ENCODE assay signal across 8 cellular contexts in genomic region chr19:10086904-10087256, GRCh38. TPM values are rescaled to one million over a fixed set of nuclear protein-coding genes. Genes with fewer than 3 reads are reported as not detected.
DNase-seq lines count a peak whose midpoint lies in the region; ATAC-seq and TF ChIP-seq lines count a peak whose summit lies in the region.

No MANE protein-coding gene starts in this region.

- WGBS in esophagus, 2 donors, result 6 to 9% methylated on average over 26 of the region's 26 CpGs
- WGBS in ovary, 3 donors, result 3 to 6% (median 5%) methylated on average over 7 to 26 of the region's 26 CpGs

- H3K36me3 ChIP-seq in ES-I3 (ENCODE audit: insufficient read depth, low read length) (no peaks in the 10 kb centered on the region), esophagus (ENCODE audit: control insufficient read depth in 2 of 2, insufficient read depth in 2 of 2, low read length in 1 of 2) (peaks cover 0 to 15% of the 10 kb centered on the region in 2 donors), ovary (no peaks in the 10 kb centered on the region)

- TF ChIP-seq POLR2A in ovary (IDR thresholded peaks at IDR 0.05), result no peak

- intact Hi-C loops in ovary (cut with DNase I), result no loop called here

- no peak for TF ChIP-seq EP300 in ovary (IDR thresholded peaks at IDR 0.05)

- peak overlapping the region; percentile 79 to 89 for H3K4me3 ChIP-seq in esophagus (ENCODE audit: low read depth in 1 of 2, low read length in 2 of 2)
- H3K4me3 ChIP-seq in ovary, result peak overlapping the region; percentile 69

- TF ChIP-seq CTCF in ovary (IDR thresholded peaks at IDR 0.05), result no peak

- peak overlapping the region; percentile 95; the same call in 1 of the 2 replicates for H3K9ac ChIP-seq in ES-I3 (ENCODE audit: low read depth, low read length)

- H3K9me3 ChIP-seq in ES-I3 (ENCODE audit: control insufficient read depth, insufficient read depth, low read length) (no peaks in the 10 kb centered on the region), esophagus (ENCODE audit: control insufficient read depth in 2 of 2, insufficient read depth in 1 of 2, low read depth in 1 of 2, low read length in 1 of 2) (peaks cover 0 to 4% of the 10 kb centered on the region in 2 donors), ovary (no peaks in the 10 kb centered on the region)

- no peak for ATAC-seq in HG02870 (IDR thresholded peaks at IDR 0.05; ENCODE audit: unreplicated experiment)

- H3K4me1 ChIP-seq in ES-I3 (ENCODE audit: insufficient read depth, low read length), result no peaks in the 10 kb centered on the region
- no peaks in the 10 kb centered on the region for H3K4me1 ChIP-seq in esophagus (ENCODE audit: control insufficient read depth in 2 of 2, insufficient read depth in 2 of 2, low read length in 1 of 2)
- H3K4me1 ChIP-seq in ovary (ENCODE audit: insufficient read depth), result peaks cover 1% of the 10 kb centered on the region

- peak overlapping the region; percentile 76 to 83 for H3K27ac ChIP-seq in esophagus (ENCODE audit: low read depth in 2 of 2, low read length in 1 of 2)
- H3K27ac ChIP-seq in ovary, result peak overlapping the region; percentile 74 to 79

- peak; percentile 57 for DNase-seq in activated CD4-positive, alpha-beta T cell treated with anti-CD3 and anti-CD28 coated beads for 48 hours
- DNase-seq in ovary, result peak; percentile 43 to 74 (median 64)
- no peak for DNase-seq in ecto neural progenitor cell (ENCODE audit: low spot score)
- no peak for DNase-seq in SHP77 treated with DMSO at 0.1 percent for 48 hours (lab: John Stamatoyannopoulos, UW)
- no peak for DNase-seq in kidney tubule cell (ENCODE audit: low spot score)

- H3K27me3 ChIP-seq in esophagus (ENCODE audit: control insufficient read depth in 1 of 2, insufficient read depth in 2 of 2, low read length in 2 of 2) (no peaks in the 10 kb centered on the region), ovary (no peaks in the 10 kb centered on the region)

RNA-seq across cellular contexts. Expression of gene SHFL, which starts 0.8 kb away (rescaled TPM):
- polyA plus RNA-seq in esophagus (10 to 100 TPM; 15.7 to 22.9 TPM), ovary (10 to 100 TPM; 39.0 to 42.1 TPM)
- 10 to 100 TPM; 34.0 to 49.5 (median 40.2) TPM for total RNA-seq in ovary

RNA-seq across cellular contexts. Expression of gene ANGPTL6, which starts 15.6 kb away (rescaled TPM):
- polyA plus RNA-seq in esophagus (under 1 TPM; 0.28 to 0.47 TPM), ovary (1 to 10 TPM in 1 of 2 donors, under 1 TPM in 1; 0.10 to 1.4 TPM)
- total RNA-seq in ovary, result under 1 TPM in 6 of 7 donors, not detected in 1; 0.15 to 0.80 (median 0.38) TPM

RNA-seq across cellular contexts. Expression of gene PPAN, which starts 19.3 kb away (rescaled TPM):
- polyA plus RNA-seq in esophagus (10 to 100 TPM; 41.6 to 64.7 TPM), ovary (10 to 100 TPM in 1 of 2 donors, 1 to 10 TPM in 1; 6.2 to 33.3 TPM)
- 10 to 100 TPM; 21.0 to 58.3 (median 44.4) TPM for total RNA-seq in ovary

RNA-seq across cellular contexts. Expression of gene P2RY11, which starts 24.6 kb away (rescaled TPM):
- 10 to 100 TPM in 1 of 2 donors, 1 to 10 TPM in 1; 6.6 to 12.8 TPM for polyA plus RNA-seq in esophagus
- 10 to 100 TPM in 5 of 7 donors, 1 to 10 TPM in 2; 5.5 to 18.5 (median 14.4) TPM for total RNA-seq in ovary
- polyA plus RNA-seq in ovary, result 1 to 10 TPM; 2.1 to 8.7 TPM

RNA-seq across cellular contexts. Expression of gene EIF3G, which starts 32.8 kb away (rescaled TPM):
- polyA plus RNA-seq in esophagus, result 100 to 1,000 TPM in 1 of 2 donors, 10 to 100 TPM in 1; 85.4 to 163 TPM
- total RNA-seq in ovary, result 100 to 1,000 TPM; 284 to 375 (median 298) TPM
- 100 to 1,000 TPM; 293 to 311 TPM for polyA plus RNA-seq in ovary

Comparison
In these comparisons a context has a peak if more than half of its experiments do, and no peak if none do; other contexts are left out.
1. DNase-seq: peak in activated CD4-positive, alpha-beta T cell treated with anti-CD3 and anti-CD28 coated beads for 48 hours (single experiment) and ovary (5 of 5); none in ecto neural progenitor cell (single experiment), SHP77 treated with DMSO at 0.1 percent for 48 hours (single experiment) and kidney tubule cell (single experiment).